15 cellular contexts compared by ENCODE assay signal in the genomic region with DNA sequence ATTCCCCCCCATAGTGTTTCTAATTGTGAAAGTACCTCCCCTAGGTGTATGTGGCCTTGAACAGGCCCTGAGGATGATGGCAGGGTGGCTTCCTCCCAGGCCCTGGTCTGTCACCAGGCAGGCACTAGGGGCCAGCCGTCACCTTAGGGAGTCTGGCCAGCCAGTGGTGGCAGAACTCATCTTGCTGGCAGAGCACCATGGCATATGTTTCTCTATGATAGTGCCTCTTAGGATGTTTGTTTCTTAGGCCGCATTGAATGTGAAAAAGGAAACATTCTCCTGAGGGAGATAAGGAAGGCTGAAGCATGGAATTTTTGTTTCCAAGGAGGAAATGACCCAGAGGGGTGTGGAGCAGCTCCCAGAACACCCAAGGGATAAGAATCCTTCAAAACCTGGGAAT. TPM values are rescaled to one million over a fixed set of nuclear protein-coding genes. Genes with fewer than 3 reads are reported as not detected.
DNase-seq lines count a peak whose midpoint lies in the region; ATAC-seq, FAIRE-seq and TF ChIP-seq lines count a peak whose summit lies in the region.
"Had no signal": no experiment of that assay in that cellular context is flagged by ENCODE, and none has a peak within 500 bp of the region (broad histone marks: within the 10 kb centered on the region; RNA-seq: fewer than 3 reads in every experiment).

No MANE protein-coding gene starts in this region.

- no peak overlapping the region for H2AFZ ChIP-seq in GM12878 (ENCODE audit: control insufficient read depth, low read depth, low read length)

- POLR2A ChIA-PET in GM12878 (lab: Charles Lee), result interaction anchor here (0.6 to 0.7 kb wide), 2 partner anchors 9 to 563 kb away, joined by 3 to 5 read pairs; no protein-coding TSS in a partner anchor

- H3K79me1 ChIP-seq in mesendoderm (ENCODE audit: low read length), result no peaks in the 10 kb centered on the region

- in situ Hi-C loops in GM12878 (cut with MboI), result no loop called here

- no peak overlapping the region for H3K23ac ChIP-seq in mesendoderm (ENCODE audit: low read length)

- H3K27me3 ChIP-seq in GM12878 (replicated peaks in 1 of 2; ENCODE audit: control insufficient read depth in 2 of 2, insufficient read depth in 2 of 2, low read length in 1 of 2) (peaks cover 1 to 2% of the 10 kb centered on the region in 2 experiments; a peak in 2 of 4 replicates), mesendoderm (ENCODE audit: insufficient read depth, low read length, poor library complexity) (no peaks in the 10 kb centered on the region), testis (no peaks in the 10 kb centered on the region), spleen (replicated peaks in 1 of 7) (peaks cover 0 to 8% (median 0%) of the 10 kb centered on the region in 7 donors)
- H3K27me3 ChIP-seq: BLaER1 treated with 17β-estradiol and CSF1 and Interleukin-3, amounts not matched to agents 10 nM and 100 nM had no signal

- intact Hi-C loops in left cardiac atrium (cut with DNase I) (no loop called here), Right ventricle myocardium inferior (cut with DNase I) (no loop called here), GM12878 (cut with micrococcal nuclease; ENCODE audit: unreplicated experiment) (no loop called here), testis (cut with DNase I; ENCODE audit: low total_unique reads) (no loop called here), spleen (cut with DNase I; ENCODE audit: low total_unique reads) (no loop called here)

- DNase-seq in left cardiac atrium (peak; percentile 48), Right ventricle myocardium inferior (ENCODE audit: missing footprints) (no peak), GM12878 (ENCODE audit: low read depth, low spot score) (no peak), mesendoderm (peak; percentile 36), testis (peak; percentile 61), spleen (no peak)
- DNase-seq: 8988T; Calu3; CD8-positive, alpha-beta T cell; DMS79 treated with DMSO at 0.1 percent for 48 hours; GF-D8; H9 had no signal

- no peak for TF ChIP-seq POLR2A in GM12878 (IDR thresholded peaks at IDR 0.05; ENCODE audit: low read depth, low read length)
- TF ChIP-seq POLR2A in testis (IDR thresholded peaks at IDR 0.05), result no peak
- no peak for TF ChIP-seq POLR2A in spleen (IDR thresholded peaks at IDR 0.05)

- no peak overlapping the region for H3K4ac ChIP-seq in mesendoderm (ENCODE audit: low read depth, low read length)

- no peak overlapping the region for H3K4me2 ChIP-seq in GM12878 (ENCODE audit: control insufficient read depth, insufficient read depth)
- no peak overlapping the region for H3K4me2 ChIP-seq in mesendoderm (ENCODE audit: low read length)
- H3K4me2 ChIP-seq: BLaER1 treated with 17β-estradiol and CSF1 and Interleukin-3, amounts not matched to agents 10 nM and 100 nM had no signal

- RAD21 ChIA-PET in GM12878 (lab: Charles Lee; ENCODE audit: unreplicated experiment), result no interaction called here

- H4K8ac ChIP-seq in mesendoderm (ENCODE audit: low read depth, low read length), result no peak overlapping the region

- H3K36me3 ChIP-seq in GM12878 (ENCODE audit: control insufficient read depth in 2 of 2, insufficient read depth in 2 of 2, low read length in 1 of 2) (no peaks in the 10 kb centered on the region), mesendoderm (ENCODE audit: control insufficient read depth, insufficient read depth, low read length) (no peaks in the 10 kb centered on the region), testis (ENCODE audit: low read depth, missing control alignments) (no peaks in the 10 kb centered on the region), spleen (no peaks in the 10 kb centered on the region)
- H3K36me3 ChIP-seq: BLaER1 treated with 17β-estradiol and CSF1 and Interleukin-3, amounts not matched to agents 10 nM and 100 nM had no signal

- no peak overlapping the region for H2BK120ac ChIP-seq in mesendoderm (ENCODE audit: low read depth, low read length)

- no peak for TF ChIP-seq EP300 in GM12878 (IDR thresholded peaks at IDR 0.05; ENCODE audit: borderline replicate concordance in 1 of 2, control insufficient read depth in 1 of 2, low read depth in 2 of 2, low read length in 2 of 2)

- TF ChIP-seq CTCF in GM12878 (IDR thresholded peaks at IDR 0.05 in 2 of 3, conservative IDR thresholded peaks at IDR 0.05 in 1 of 3; ENCODE audit: control insufficient read depth in 2 of 3, extremely low read depth in 1 of 3, insufficient read depth in 1 of 3, low read depth in 3 of 3, low read length in 3 of 3), result no peak
- no peak for TF ChIP-seq CTCF in testis (IDR thresholded peaks at IDR 0.05)
- no peak for TF ChIP-seq CTCF in spleen (IDR thresholded peaks at IDR 0.05 in 8 of 11, conservative IDR thresholded peaks at IDR 0.05 in 3 of 11)

- SMC1A ChIA-PET in GM12878 (lab: Charles Lee; ENCODE audit: uncharacterized antibody, unreplicated experiment), result interaction anchor here (0.8 kb wide), 1 partner anchor 217 kb away, joined by 3 read pairs; no protein-coding TSS in a partner anchor

- H3K79me2 ChIP-seq in GM12878 (ENCODE audit: control insufficient read depth, insufficient read depth, low read length), result no peaks in the 10 kb centered on the region
- no peaks in the 10 kb centered on the region for H3K79me2 ChIP-seq in mesendoderm (ENCODE audit: control insufficient read depth, insufficient read depth, low read length)

- no peak for FAIRE-seq in GM12878 (lab: Jason Lieb, UNC)
- FAIRE-seq: H1 had no signal

- no peak overlapping the region for H2AK5ac ChIP-seq in mesendoderm (ENCODE audit: low read length)

- peak in 1 of 2 donors; percentile 67 for ATAC-seq in left cardiac atrium
- ATAC-seq in Right ventricle myocardium inferior, result no peak
- peak; percentile 70 for ATAC-seq in GM12878
- no peak for ATAC-seq in HG02885 (IDR thresholded peaks at IDR 0.05; ENCODE audit: poor library complexity, unreplicated experiment)
- ATAC-seq: CD8-positive, alpha-beta T cell had no signal

- H3K9me3 ChIP-seq in GM12878 (replicated peaks; ENCODE audit: control insufficient read depth, insufficient read depth, low read length), result no peaks in the 10 kb centered on the region
- H3K9me3 ChIP-seq in testis, result no peaks in the 10 kb centered on the region
- no peaks in the 10 kb centered on the region for H3K9me3 ChIP-seq in spleen
- H3K9me3 ChIP-seq: BLaER1 treated with 17β-estradiol and CSF1 and Interleukin-3, amounts not matched to agents 10 nM and 100 nM had no signal

- H3K4me3 ChIP-seq in GM12878, result no peak overlapping the region
- no peak overlapping the region for H3K4me3 ChIP-seq in mesendoderm (ENCODE audit: low read length)
- no peak overlapping the region for H3K4me3 ChIP-seq in testis
- H3K4me3 ChIP-seq in spleen, result no peak overlapping the region
- H3K4me3 ChIP-seq: BLaER1 treated with 17β-estradiol and CSF1 and Interleukin-3, amounts not matched to agents 10 nM and 100 nM had no signal

- H3K18ac ChIP-seq in mesendoderm (ENCODE audit: low read length), result no peak overlapping the region

- no peak overlapping the region for H2BK5ac ChIP-seq in mesendoderm (ENCODE audit: low read length)

- no TSS peak for BruUV-seq in GM12878 (replicated peaks; lab: Mats Ljungman, UMichigan)

- H4K20me1 ChIP-seq in GM12878 (ENCODE audit: control insufficient read depth, insufficient read depth), result no peaks in the 10 kb centered on the region
- H4K20me1 ChIP-seq: BLaER1 treated with 17β-estradiol and CSF1 and Interleukin-3, amounts not matched to agents 10 nM and 100 nM had no signal

- H3K9ac ChIP-seq in GM12878 (ENCODE audit: control insufficient read depth, insufficient read depth, low read length) (no peak overlapping the region), mesendoderm (ENCODE audit: low read length) (no peak overlapping the region)
- H3K9ac ChIP-seq: BLaER1 treated with 17β-estradiol and CSF1 and Interleukin-3, amounts not matched to agents 10 nM and 100 nM had no signal

- no peak for TF ChIP-seq RAD21 in GM12878 (IDR thresholded peaks at IDR 0.05; ENCODE audit: insufficient read depth, low read depth, low read length)

- WGBS in GM12878 (ENCODE audit: insufficient coverage, insufficient replicate concordance, low lambda C conversion rate, missing lambda C conversion rate), result 52% methylated on average over 2 of the region's 2 CpGs
- no CpG with 5 or more reads among the region's 2 CpGs for WGBS in mesendoderm (ENCODE audit: extremely low coverage, insufficient coverage, low lambda C conversion rate)
- WGBS in testis, 2 donors, result 41 to 68% methylated on average over 2 of the region's 2 CpGs
- 62 to 84% (median 79%) methylated on average over 2 of the region's 2 CpGs for WGBS in spleen, 5 donors

- no peaks in the 10 kb centered on the region for H3K4me1 ChIP-seq in GM12878 (ENCODE audit: control insufficient read depth, insufficient read depth, low read length)
- no peaks in the 10 kb centered on the region for H3K4me1 ChIP-seq in mesendoderm (ENCODE audit: control insufficient read depth, low read depth, low read length)
- H3K4me1 ChIP-seq in testis, result peaks cover 13% of the 10 kb centered on the region
- H3K4me1 ChIP-seq in spleen, result no peaks in the 10 kb centered on the region

- no peak overlapping the region for H3K27ac ChIP-seq in GM12878 (ENCODE audit: control insufficient read depth, insufficient read depth)
- H3K27ac ChIP-seq in mesendoderm (ENCODE audit: low read depth, low read length), result no peak overlapping the region
- no peak overlapping the region for H3K27ac ChIP-seq in testis
- H3K27ac ChIP-seq in spleen, result no peak overlapping the region
- H3K27ac ChIP-seq: BLaER1 treated with 17β-estradiol and CSF1 and Interleukin-3, amounts not matched to agents 10 nM and 100 nM had no signal

- no peak overlapping the region for H2BK15ac ChIP-seq in mesendoderm (replicated peaks; ENCODE audit: low read depth)

- no peak overlapping the region for H4K5ac ChIP-seq in mesendoderm (ENCODE audit: low read length)

- CTCF ChIA-PET in GM12878 (lab: Yijun Ruan, JAX), result interaction anchor here (1.0 to 13.3 kb wide), 4 partner anchors 12 to 538 kb away, joined by 3 to 116 read pairs (median 6); no protein-coding TSS in a partner anchor

- H3K56ac ChIP-seq in mesendoderm (ENCODE audit: low read length), result no peak overlapping the region

RNA-seq across cellular contexts. Expression of a gene that starts 45.2 kb away (rescaled TPM):
- 100 to 1,000 TPM; 165 to 238 TPM for total RNA-seq in left cardiac atrium
- total RNA-seq in Right ventricle myocardium inferior, result 324 TPM
- total RNA-seq in GM12878 (2013; cell fraction: nucleolus; rRNA removed), result 0.08 TPM in 1 of 2 replicates, not detected in the other
- total RNA-seq in GM12878 (2014; rRNA removed), result not detected in 2 replicates
- not detected in 2 replicates for total RNA-seq in GM12878 (2014; rRNA removed; fragmentation: Illumina TruSeq; extraction: Trizol)
- not detected in 2 replicates for total RNA-seq in GM12878 (2021)
- not detected for polyA plus RNA-seq in GM12878 (2011; ENCODE audit: low read depth)
- polyA plus RNA-seq in GM12878 (2011; rRNA removed), result 0.03 and 0.06 TPM in 2 replicates
- 0.01 TPM in 1 of 2 replicates, not detected in the other for polyA plus RNA-seq in GM12878 (2011; cell fraction: cytosol; rRNA removed)
- polyA plus RNA-seq in GM12878 (2011; cell fraction: nucleus; rRNA removed), result 0.15 and 0.16 TPM in 2 replicates
- polyA plus RNA-seq in GM12878 (2012), result 0.01 TPM in 1 of 2 replicates, not detected in the other
- 0.01 TPM in 1 of 2 replicates, not detected in the other for polyA plus RNA-seq in GM12878 (2014; fragmentation: Illumina TruSeq; extraction: Trizol)
- polyA plus RNA-seq in GM12878 (2014; fragmentation: Nextera tagmentation; extraction: Ambion mirVana), result under 1 TPM in 1 of 2 experiments, not detected in 1; 0.02 TPM
- polyA plus RNA-seq in GM12878 (2014; rRNA removed), result not detected in 2 replicates
- not detected for polyA plus RNA-seq in GM12878 (2016; fragmentation: Nextera tagmentation; extraction: Ambion mirVana)
- polyA minus RNA-seq in GM12878 (2011; rRNA and poly(A)+ RNA removed), result 0.10 TPM in 1 of 2 replicates, not detected in the other
- polyA minus RNA-seq in GM12878 (2011; cell fraction: cytosol; rRNA and poly(A)+ RNA removed), result not detected in 2 replicates
- polyA minus RNA-seq in GM12878 (2011; cell fraction: nucleus; rRNA and poly(A)+ RNA removed), result 0.29 TPM in 1 of 2 replicates, not detected in the other
- 0.11 TPM for polyA plus RNA-seq in mesendoderm (2013, experiment 1 of 2)
- 0.11 TPM for polyA plus RNA-seq in mesendoderm (2013, experiment 2 of 2)
- 1 to 10 TPM; 1.4 to 2.0 TPM for total RNA-seq in testis
- polyA plus RNA-seq in testis (ENCODE audit: insufficient read depth, low read depth, low replicate concordance), result 0.46 TPM
- total RNA-seq in spleen, result under 1 TPM; 0.10 to 0.51 (median 0.23) TPM
- polyA plus RNA-seq in spleen, result under 1 TPM; 0.09 to 0.22 (median 0.15) TPM

Comparison
In these comparisons a context has a peak if more than half of its experiments do, and no peak if none do; other contexts are left out.
1. DNase-seq: peak in left cardiac atrium (single experiment), mesendoderm (single experiment) and testis (single experiment); none in Right ventricle myocardium inferior (single experiment), GM12878 (single experiment) and spleen (single experiment).
2. RNA of a gene that starts 45.2 kb away (total RNA-seq): 324 TPM in Right ventricle myocardium inferior (single experiment) and 165 to 238 TPM in left cardiac atrium; 1.4 to 2.0 TPM in testis, 0.10 to 0.51 TPM in spleen and 0.08 TPM in GM12878; every median in the first group is over 10 times any median in the second.